ENCODE assay signal across 2 cellular contexts in the genomic region with DNA sequence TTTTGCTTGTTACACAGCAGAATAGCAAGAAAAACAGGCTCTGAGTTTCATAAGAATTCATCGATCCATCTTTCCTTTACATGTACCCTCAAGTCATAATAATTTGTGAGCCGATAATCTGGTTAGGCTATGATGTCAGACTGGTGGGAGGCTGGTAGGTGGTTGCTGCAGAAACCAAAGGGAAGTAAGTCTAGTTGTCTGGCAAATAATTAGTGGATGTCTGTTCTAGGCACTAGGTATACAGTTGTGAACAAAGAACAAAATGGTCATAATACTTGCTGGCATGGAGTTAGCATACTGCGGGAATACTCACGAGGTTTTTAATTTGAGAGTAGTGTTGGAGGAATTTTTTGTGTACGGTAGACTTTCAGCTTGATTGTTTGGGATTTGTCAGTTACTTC.
TF ChIP-seq lines count a peak whose summit lies in the region.

No MANE protein-coding gene starts in this region.

TF ChIP-seq in GM12891, 5 proteins besides CTCF, POLR2A, EP300 and RAD21:
- no peak for TF ChIP-seq POLR2AphosphoS5 (IDR thresholded peaks at IDR 0.05; ENCODE audit: low read depth, low read length)
- no peak for TF ChIP-seq TAF1 (IDR thresholded peaks at IDR 0.05; ENCODE audit: low read depth, low read length)
- no peak for TF ChIP-seq PAX5 (IDR thresholded peaks at IDR 0.05; ENCODE audit: insufficient read depth, low read length, severe bottlenecking)

TF ChIP-seq in GM12878, 131 proteins besides CTCF, POLR2A, EP300 and RAD21 (continues in another document):
- TF ChIP-seq, protein P1, sequence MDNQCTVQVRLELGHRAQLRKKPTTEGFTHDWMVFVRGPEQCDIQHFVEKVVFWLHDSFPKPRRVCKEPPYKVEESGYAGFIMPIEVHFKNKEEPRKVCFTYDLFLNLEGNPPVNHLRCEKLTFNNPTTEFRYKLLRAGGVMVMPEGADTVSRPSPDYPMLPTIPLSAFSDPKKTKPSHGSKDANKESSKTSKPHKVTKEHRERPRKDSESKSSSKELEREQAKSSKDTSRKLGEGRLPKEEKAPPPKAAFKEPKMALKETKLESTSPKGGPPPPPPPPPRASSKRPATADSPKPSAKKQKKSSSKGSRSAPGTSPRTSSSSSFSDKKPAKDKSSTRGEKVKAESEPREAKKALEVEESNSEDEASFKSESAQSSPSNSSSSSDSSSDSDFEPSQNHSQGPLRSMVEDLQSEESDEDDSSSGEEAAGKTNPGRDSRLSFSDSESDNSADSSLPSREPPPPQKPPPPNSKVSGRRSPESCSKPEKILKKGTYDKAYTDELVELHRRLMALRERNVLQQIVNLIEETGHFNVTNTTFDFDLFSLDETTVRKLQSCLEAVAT (IDR thresholded peaks at IDR 0.05), result peak; percentile 50; the same call in 1 of the 2 replicates
- no peak for TF ChIP-seq IRF4 (IDR thresholded peaks at IDR 0.05; ENCODE audit: low read depth, low read length)
- no peak for TF ChIP-seq ZNF217 (IDR thresholded peaks at IDR 0.05)
- TF ChIP-seq GATAD2B (conservative IDR thresholded peaks at IDR 0.05; ENCODE audit: low read depth), result no peak
- no peak for TF ChIP-seq RAD51 (IDR thresholded peaks at IDR 0.05)
- TF ChIP-seq, protein P2, sequence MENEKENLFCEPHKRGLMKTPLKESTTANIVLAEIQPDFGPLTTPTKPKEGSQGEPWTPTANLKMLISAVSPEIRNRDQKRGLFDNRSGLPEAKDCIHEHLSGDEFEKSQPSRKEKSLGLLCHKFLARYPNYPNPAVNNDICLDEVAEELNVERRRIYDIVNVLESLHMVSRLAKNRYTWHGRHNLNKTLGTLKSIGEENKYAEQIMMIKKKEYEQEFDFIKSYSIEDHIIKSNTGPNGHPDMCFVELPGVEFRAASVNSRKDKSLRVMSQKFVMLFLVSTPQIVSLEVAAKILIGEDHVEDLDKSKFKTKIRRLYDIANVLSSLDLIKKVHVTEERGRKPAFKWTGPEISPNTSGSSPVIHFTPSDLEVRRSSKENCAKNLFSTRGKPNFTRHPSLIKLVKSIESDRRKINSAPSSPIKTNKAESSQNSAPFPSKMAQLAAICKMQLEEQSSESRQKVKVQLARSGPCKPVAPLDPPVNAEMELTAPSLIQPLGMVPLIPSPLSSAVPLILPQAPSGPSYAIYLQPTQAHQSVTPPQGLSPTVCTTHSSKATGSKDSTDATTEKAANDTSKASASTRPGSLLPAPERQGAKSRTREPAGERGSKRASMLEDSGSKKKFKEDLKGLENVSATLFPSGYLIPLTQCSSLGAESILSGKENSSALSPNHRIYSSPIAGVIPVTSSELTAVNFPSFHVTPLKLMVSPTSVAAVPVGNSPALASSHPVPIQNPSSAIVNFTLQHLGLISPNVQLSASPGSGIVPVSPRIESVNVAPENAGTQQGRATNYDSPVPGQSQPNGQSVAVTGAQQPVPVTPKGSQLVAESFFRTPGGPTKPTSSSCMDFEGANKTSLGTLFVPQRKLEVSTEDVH (IDR thresholded peaks at IDR 0.05; ENCODE audit: low read depth, partially characterized antibody), result no peak
- TF ChIP-seq, protein P3, sequence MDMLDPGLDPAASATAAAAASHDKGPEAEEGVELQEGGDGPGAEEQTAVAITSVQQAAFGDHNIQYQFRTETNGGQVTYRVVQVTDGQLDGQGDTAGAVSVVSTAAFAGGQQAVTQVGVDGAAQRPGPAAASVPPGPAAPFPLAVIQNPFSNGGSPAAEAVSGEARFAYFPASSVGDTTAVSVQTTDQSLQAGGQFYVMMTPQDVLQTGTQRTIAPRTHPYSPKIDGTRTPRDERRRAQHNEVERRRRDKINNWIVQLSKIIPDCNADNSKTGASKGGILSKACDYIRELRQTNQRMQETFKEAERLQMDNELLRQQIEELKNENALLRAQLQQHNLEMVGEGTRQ (IDR thresholded peaks at IDR 0.05; ENCODE audit: borderline replicate concordance, low read depth, low read length), result no peak
- no peak for TF ChIP-seq ESRRA (IDR thresholded peaks at IDR 0.05; ENCODE audit: low read length)
- TF ChIP-seq NFYA (IDR thresholded peaks at IDR 0.05; ENCODE audit: borderline replicate concordance, low read depth, low read length), result no peak
- no peak for TF ChIP-seq TARDBP (IDR thresholded peaks at IDR 0.05; ENCODE audit: borderline replicate concordance)
- no peak for TF ChIP-seq DPF2 (IDR thresholded peaks at IDR 0.05)
- TF ChIP-seq, protein P4, sequence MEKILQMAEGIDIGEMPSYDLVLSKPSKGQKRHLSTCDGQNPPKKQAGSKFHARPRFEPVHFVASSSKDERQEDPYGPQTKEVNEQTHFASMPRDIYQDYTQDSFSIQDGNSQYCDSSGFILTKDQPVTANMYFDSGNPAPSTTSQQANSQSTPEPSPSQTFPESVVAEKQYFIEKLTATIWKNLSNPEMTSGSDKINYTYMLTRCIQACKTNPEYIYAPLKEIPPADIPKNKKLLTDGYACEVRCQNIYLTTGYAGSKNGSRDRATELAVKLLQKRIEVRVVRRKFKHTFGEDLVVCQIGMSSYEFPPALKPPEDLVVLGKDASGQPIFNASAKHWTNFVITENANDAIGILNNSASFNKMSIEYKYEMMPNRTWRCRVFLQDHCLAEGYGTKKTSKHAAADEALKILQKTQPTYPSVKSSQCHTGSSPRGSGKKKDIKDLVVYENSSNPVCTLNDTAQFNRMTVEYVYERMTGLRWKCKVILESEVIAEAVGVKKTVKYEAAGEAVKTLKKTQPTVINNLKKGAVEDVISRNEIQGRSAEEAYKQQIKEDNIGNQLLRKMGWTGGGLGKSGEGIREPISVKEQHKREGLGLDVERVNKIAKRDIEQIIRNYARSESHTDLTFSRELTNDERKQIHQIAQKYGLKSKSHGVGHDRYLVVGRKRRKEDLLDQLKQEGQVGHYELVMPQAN (conservative IDR thresholded peaks at IDR 0.05), result no peak
- TF ChIP-seq, protein P5, sequence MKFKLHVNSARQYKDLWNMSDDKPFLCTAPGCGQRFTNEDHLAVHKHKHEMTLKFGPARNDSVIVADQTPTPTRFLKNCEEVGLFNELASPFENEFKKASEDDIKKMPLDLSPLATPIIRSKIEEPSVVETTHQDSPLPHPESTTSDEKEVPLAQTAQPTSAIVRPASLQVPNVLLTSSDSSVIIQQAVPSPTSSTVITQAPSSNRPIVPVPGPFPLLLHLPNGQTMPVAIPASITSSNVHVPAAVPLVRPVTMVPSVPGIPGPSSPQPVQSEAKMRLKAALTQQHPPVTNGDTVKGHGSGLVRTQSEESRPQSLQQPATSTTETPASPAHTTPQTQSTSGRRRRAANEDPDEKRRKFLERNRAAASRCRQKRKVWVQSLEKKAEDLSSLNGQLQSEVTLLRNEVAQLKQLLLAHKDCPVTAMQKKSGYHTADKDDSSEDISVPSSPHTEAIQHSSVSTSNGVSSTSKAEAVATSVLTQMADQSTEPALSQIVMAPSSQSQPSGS (IDR thresholded peaks at IDR 0.05; ENCODE audit: low read length), result no peak; the same call in 1 of the 2 replicates
- no peak for TF ChIP-seq KDM1A (IDR thresholded peaks at IDR 0.05; ENCODE audit: borderline replicate concordance)
- peak; percentile 35; the same call in 1 of the 2 replicates for TF ChIP-seq MTA2 (IDR thresholded peaks at IDR 0.05; ENCODE audit: low read depth)
- TF ChIP-seq IKZF1 (conservative IDR thresholded peaks at IDR 0.05), result peak; percentile 51; the same call in 1 of the 2 replicates
- TF ChIP-seq, protein P6, sequence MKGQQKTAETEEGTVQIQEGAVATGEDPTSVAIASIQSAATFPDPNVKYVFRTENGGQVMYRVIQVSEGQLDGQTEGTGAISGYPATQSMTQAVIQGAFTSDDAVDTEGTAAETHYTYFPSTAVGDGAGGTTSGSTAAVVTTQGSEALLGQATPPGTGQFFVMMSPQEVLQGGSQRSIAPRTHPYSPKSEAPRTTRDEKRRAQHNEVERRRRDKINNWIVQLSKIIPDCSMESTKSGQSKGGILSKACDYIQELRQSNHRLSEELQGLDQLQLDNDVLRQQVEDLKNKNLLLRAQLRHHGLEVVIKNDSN (IDR thresholded peaks at IDR 0.05; ENCODE audit: borderline replicate concordance, extremely low read length, insufficient read depth, low read depth, low read length), result no peak
- TF ChIP-seq NRF1 (conservative IDR thresholded peaks at IDR 0.05; ENCODE audit: low read depth, low read length), result no peak
- no peak for TF ChIP-seq SMAD1 (IDR thresholded peaks at IDR 0.05; ENCODE audit: low read depth, partially characterized antibody)
- TF ChIP-seq RB1 (IDR thresholded peaks at IDR 0.05; ENCODE audit: borderline replicate concordance), result no peak
- TF ChIP-seq, protein P7, sequence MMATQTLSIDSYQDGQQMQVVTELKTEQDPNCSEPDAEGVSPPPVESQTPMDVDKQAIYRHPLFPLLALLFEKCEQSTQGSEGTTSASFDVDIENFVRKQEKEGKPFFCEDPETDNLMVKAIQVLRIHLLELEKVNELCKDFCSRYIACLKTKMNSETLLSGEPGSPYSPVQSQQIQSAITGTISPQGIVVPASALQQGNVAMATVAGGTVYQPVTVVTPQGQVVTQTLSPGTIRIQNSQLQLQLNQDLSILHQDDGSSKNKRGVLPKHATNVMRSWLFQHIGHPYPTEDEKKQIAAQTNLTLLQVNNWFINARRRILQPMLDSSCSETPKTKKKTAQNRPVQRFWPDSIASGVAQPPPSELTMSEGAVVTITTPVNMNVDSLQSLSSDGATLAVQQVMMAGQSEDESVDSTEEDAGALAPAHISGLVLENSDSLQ (IDR thresholded peaks at IDR 0.05), result no peak
- TF ChIP-seq, protein P8, sequence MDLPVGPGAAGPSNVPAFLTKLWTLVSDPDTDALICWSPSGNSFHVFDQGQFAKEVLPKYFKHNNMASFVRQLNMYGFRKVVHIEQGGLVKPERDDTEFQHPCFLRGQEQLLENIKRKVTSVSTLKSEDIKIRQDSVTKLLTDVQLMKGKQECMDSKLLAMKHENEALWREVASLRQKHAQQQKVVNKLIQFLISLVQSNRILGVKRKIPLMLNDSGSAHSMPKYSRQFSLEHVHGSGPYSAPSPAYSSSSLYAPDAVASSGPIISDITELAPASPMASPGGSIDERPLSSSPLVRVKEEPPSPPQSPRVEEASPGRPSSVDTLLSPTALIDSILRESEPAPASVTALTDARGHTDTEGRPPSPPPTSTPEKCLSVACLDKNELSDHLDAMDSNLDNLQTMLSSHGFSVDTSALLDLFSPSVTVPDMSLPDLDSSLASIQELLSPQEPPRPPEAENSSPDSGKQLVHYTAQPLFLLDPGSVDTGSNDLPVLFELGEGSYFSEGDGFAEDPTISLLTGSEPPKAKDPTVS (IDR thresholded peaks at IDR 0.05; ENCODE audit: low read depth, low read length), result no peak
- TF ChIP-seq, protein P9, sequence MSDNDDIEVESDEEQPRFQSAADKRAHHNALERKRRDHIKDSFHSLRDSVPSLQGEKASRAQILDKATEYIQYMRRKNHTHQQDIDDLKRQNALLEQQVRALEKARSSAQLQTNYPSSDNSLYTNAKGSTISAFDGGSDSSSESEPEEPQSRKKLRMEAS (IDR thresholded peaks at IDR 0.05; ENCODE audit: low read depth, low read length), result no peak
- no peak for TF ChIP-seq SMAD5 (IDR thresholded peaks at IDR 0.05; ENCODE audit: low read depth)
- no peak for TF ChIP-seq TCF7 (IDR thresholded peaks at IDR 0.05; ENCODE audit: borderline replicate concordance)
- TF ChIP-seq, protein P10, sequence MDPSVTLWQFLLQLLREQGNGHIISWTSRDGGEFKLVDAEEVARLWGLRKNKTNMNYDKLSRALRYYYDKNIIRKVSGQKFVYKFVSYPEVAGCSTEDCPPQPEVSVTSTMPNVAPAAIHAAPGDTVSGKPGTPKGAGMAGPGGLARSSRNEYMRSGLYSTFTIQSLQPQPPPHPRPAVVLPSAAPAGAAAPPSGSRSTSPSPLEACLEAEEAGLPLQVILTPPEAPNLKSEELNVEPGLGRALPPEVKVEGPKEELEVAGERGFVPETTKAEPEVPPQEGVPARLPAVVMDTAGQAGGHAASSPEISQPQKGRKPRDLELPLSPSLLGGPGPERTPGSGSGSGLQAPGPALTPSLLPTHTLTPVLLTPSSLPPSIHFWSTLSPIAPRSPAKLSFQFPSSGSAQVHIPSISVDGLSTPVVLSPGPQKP (IDR thresholded peaks at IDR 0.05; ENCODE audit: low read depth, low read length), result no peak
- TF ChIP-seq, protein P11, sequence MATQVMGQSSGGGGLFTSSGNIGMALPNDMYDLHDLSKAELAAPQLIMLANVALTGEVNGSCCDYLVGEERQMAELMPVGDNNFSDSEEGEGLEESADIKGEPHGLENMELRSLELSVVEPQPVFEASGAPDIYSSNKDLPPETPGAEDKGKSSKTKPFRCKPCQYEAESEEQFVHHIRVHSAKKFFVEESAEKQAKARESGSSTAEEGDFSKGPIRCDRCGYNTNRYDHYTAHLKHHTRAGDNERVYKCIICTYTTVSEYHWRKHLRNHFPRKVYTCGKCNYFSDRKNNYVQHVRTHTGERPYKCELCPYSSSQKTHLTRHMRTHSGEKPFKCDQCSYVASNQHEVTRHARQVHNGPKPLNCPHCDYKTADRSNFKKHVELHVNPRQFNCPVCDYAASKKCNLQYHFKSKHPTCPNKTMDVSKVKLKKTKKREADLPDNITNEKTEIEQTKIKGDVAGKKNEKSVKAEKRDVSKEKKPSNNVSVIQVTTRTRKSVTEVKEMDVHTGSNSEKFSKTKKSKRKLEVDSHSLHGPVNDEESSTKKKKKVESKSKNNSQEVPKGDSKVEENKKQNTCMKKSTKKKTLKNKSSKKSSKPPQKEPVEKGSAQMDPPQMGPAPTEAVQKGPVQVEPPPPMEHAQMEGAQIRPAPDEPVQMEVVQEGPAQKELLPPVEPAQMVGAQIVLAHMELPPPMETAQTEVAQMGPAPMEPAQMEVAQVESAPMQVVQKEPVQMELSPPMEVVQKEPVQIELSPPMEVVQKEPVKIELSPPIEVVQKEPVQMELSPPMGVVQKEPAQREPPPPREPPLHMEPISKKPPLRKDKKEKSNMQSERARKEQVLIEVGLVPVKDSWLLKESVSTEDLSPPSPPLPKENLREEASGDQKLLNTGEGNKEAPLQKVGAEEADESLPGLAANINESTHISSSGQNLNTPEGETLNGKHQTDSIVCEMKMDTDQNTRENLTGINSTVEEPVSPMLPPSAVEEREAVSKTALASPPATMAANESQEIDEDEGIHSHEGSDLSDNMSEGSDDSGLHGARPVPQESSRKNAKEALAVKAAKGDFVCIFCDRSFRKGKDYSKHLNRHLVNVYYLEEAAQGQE (IDR thresholded peaks at IDR 0.05; ENCODE audit: low read depth, low read length), result no peak
- TF ChIP-seq RUNX3 (IDR thresholded peaks at IDR 0.05; ENCODE audit: low read length), result no peak
- TF ChIP-seq CHD1 (IDR thresholded peaks at IDR 0.05; ENCODE audit: low read depth, low read length), result no peak
- no peak for TF ChIP-seq ZNF384 (IDR thresholded peaks at IDR 0.05; ENCODE audit: borderline replicate concordance, low read depth, low read length)
- no peak for TF ChIP-seq ASH2L (IDR thresholded peaks at IDR 0.05; ENCODE audit: borderline replicate concordance, low read depth)
- TF ChIP-seq ZNF622 (IDR thresholded peaks at IDR 0.05), result no peak
- TF ChIP-seq NBN (IDR thresholded peaks at IDR 0.05), result 0 out of 2 replicates have a peak, but pooled peaks have one; percentile 46
- no peak for TF ChIP-seq RBBP5 (conservative IDR thresholded peaks at IDR 0.05)
- no peak for TF ChIP-seq HCFC1 (IDR thresholded peaks at IDR 0.05; ENCODE audit: low read length)
